Comparison of ENCODE assay signal across 8 cellular contexts in genomic region chr12:4030938-4031702, GRCh38.
A peak's percentile ranks its signal among the peaks of the same experiment; 100 is the strongest.
DNase-seq lines count a peak whose midpoint lies in the region; ATAC-seq and TF ChIP-seq lines count a peak whose summit lies in the region.

No MANE protein-coding gene starts in this region.

- peak overlapping the region; percentile 70 to 81 (median 76) for H3K4me3 Mint-ChIP-seq in T-cell

- DNase-seq in T-cell (peak; percentile 36 to 79 (median 64)), amygdala (lab: John Stamatoyannopoulos, UW) (peak in 51 of 56 donors; percentile 6 to 85 (median 45)), left cardiac atrium (peak; percentile 90), posterior cingulate gyrus (peak; percentile 50 to 97 (median 73)), tibial artery (peak; percentile 91 to 97)

- CTCF ChIA-PET in T-cell (lab: Charles Lee) = interaction anchor here (0.6 to 2.2 kb wide), 5 partner anchors 32 to 245 kb away, joined by 3 to 6 read pairs (median 5); no protein-coding TSS in a partner anchor

- intact Hi-C loops in left cardiac atrium (cut with DNase I) (loop anchor here in 1 of 2 donors (10.0 kb wide), 1 partner anchor 136 kb away; no protein-coding TSS in a partner anchor), posterior cingulate gyrus (cut with DNase I) (loop anchor here (5.0 kb wide), 1 partner anchor 246 kb away; no protein-coding TSS in a partner anchor), tibial artery (cut with DNase I; ENCODE audit: low total_unique reads) (loop anchor here (2.0 kb wide), 1 partner anchor 246 kb away; no protein-coding TSS in a partner anchor)

- H3K27me3 ChIP-seq in tibial artery = no peaks in the 10 kb centered on the region

- H3K4me1 Mint-ChIP-seq in T-cell = peaks cover 41 to 57% (median 50%) of the 10 kb centered on the region in 3 donors

- POLR2A ChIA-PET in T-cell (lab: Charles Lee) = interaction anchor here in 1 of 2 donors (0.6 kb wide), 2 partner anchors 8 to 618 kb away, joined by 3 to 4 read pairs; partner anchors contain the start of genes AKAP3 and NDUFA9

- H3K4me3 ChIP-seq in tibial artery = peak overlapping the region; percentile 57 to 77

- no peaks in the 10 kb centered on the region for H3K9me3 Mint-ChIP-seq in T-cell

- TF ChIP-seq CTCF in tibial artery (IDR thresholded peaks at IDR 0.05) = peak; percentile 3 to 11

- H3K36me3 Mint-ChIP-seq in T-cell = no peaks in the 10 kb centered on the region

- peak; percentile 83 for ATAC-seq in GM18502 (IDR thresholded peaks at IDR 0.05; ENCODE audit: poor library complexity, unreplicated experiment)
- ATAC-seq in HG03196 (IDR thresholded peaks at IDR 0.05; ENCODE audit: unreplicated experiment) = peak; percentile 71
- peak; percentile 95 to 97 (median 96) for ATAC-seq in T-cell (replicated peaks in 1 of 4)
- peak; percentile 99 for ATAC-seq in left cardiac atrium
- no peak for ATAC-seq in HG03025 (IDR thresholded peaks at IDR 0.05; ENCODE audit: low FRiP score, unreplicated experiment)

- H3K27me3 Mint-ChIP-seq in T-cell = no peaks in the 10 kb centered on the region

- no peaks in the 10 kb centered on the region for H3K36me3 ChIP-seq in tibial artery

- peak overlapping the region; percentile 89 to 94 for H3K27ac ChIP-seq in tibial artery

- H3K9me3 ChIP-seq in tibial artery = no peaks in the 10 kb centered on the region

- peaks cover 0 to 12% (median 11%) of the 10 kb centered on the region in 4 donors for H3K4me1 ChIP-seq in tibial artery

- H3K27ac Mint-ChIP-seq in T-cell = peak overlapping the region; percentile 77 to 82
